Comparison of ENCODE assay signal across 22 cellular contexts in the genomic region with DNA sequence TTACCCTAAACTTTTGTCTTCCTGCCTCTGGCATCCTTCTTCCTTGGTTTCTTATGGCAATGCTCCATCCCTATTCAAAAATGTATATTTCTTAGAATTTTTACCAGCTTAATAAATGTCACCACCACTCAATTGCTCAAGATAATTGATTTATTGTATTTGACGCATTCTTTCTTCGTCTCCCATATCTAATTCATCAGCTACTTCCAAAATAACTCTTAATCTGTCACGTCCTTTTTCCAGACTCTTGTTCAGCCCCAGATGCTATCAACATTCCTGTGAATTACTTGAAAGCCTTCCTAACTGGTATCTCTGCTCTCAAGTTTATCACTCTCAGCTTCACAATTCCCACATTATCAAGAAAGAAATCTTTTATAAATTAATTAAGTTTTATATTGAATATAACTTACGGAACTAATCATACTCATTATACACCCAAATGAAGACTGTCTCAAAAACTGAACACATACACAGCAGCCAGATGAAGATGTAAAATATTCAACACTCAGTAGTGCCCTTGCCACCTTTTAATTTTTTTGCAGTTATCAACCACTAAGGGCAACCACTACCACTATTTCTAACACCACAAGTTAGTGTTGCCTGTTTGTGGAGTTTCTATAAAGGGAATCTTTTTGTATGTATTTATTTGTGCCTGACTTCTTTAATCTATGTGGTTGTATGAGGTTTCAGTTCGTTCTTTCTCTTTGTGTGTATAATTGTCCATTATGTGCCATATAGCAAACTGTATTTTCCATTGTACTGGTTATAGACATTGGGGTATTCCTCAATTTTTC.
"Had no signal": no experiment of that assay in that cellular context is flagged by ENCODE, and none has a peak within 500 bp of the region (broad histone marks: within the 10 kb centered on the region; RNA-seq: fewer than 3 reads in every experiment).

No MANE protein-coding gene starts in this region.

- H3K9me3 ChIP-seq: left ventricle myocardium inferior, ovary, right atrium auricular region, stomach, thoracic aorta, tibial artery, uterus had no signal

- H2AFZ ChIP-seq: hepatocyte had no signal

- H3K27me3 ChIP-seq: hepatocyte, ovary, right atrium auricular region, stomach, tibial artery, uterus had no signal

- DNase-seq: islet precursor cell; left ventricle myocardium inferior; midbrain; mucosa of descending colon; naive thymus-derived CD4-positive, alpha-beta T cell; ovary; stimulated activated CD4-positive, alpha-beta T cell treated with anti-CD3 and anti-CD28 coated beads, Interleukin-12 subunit alpha, Interleukin-12 subunit beta, amount 100 ng/mL, for 4 hours; stimulated activated CD4-positive, alpha-beta T cell treated with anti-CD3 and anti-CD28 coated beads, Interleukin-15, amount 100 ng/mL, for 24 hours; stimulated activated CD4-positive, alpha-beta T cell treated with anti-CD3 and anti-CD28 coated beads, Interleukin-2, amount 100 ng/mL, for 24 hours; stimulated activated CD4-positive, alpha-beta T cell treated with anti-CD3 and anti-CD28 coated beads, Interleukin-4, amount 100 ng/mL, for 1 hour; stimulated activated naive B cell treated with anti-CD40 and anti-IgM and Interleukin-4, amounts not matched to agents 10 μg/mL and 1 μg/mL and 100 μg/mL, for 72 hours; stimulated activated naive CD8-positive, alpha-beta T cell treated with anti-CD3 and anti-CD28 coated beads, Interleukin-15, Interleukin-2, amounts not matched to agents 100 U/mL and 50 U/mL, for 24 hours; stomach; tibial artery; uterus had no signal

- H3K4me1 ChIP-seq: left ventricle myocardium inferior, right atrium auricular region, stomach, tibial artery, uterus had no signal

- H3K27ac ChIP-seq: hepatocyte, left ventricle myocardium inferior, ovary, right atrium auricular region, skin epidermis, stomach, thoracic aorta, tibial artery, uterus had no signal

- H3K4me2 ChIP-seq: hepatocyte had no signal

- H3K4me3 ChIP-seq: hepatocyte, left ventricle myocardium inferior, lung, mucosa of descending colon, ovary, right atrium auricular region, skin epidermis, stomach, thoracic aorta, tibial artery, uterus had no signal

- ATAC-seq: mucosa of descending colon; naive thymus-derived CD4-positive, alpha-beta T cell; natural killer cell treated with Interleukin-12 subunit alpha and Interleukin-12 subunit beta and Interleukin-15 and Interleukin-18, amount 100 ng/mL, for 72 hours; sciatic nerve; stimulated activated naive B cell treated with anti-CD40 and anti-IgM and Interleukin-4, amounts not matched to agents 10 μg/mL and 1 μg/mL and 100 μg/mL, for 72 hours; stimulated activated naive CD8-positive, alpha-beta T cell treated with anti-CD3 and anti-CD28 coated beads, Interleukin-15, Interleukin-2, amounts not matched to agents 100 U/mL and 50 U/mL, for 24 hours had no signal

- H3K79me2 ChIP-seq: hepatocyte had no signal

- H3K36me3 ChIP-seq: left ventricle myocardium inferior, ovary, right atrium auricular region, stomach, thoracic aorta, tibial artery, uterus had no signal
